ENCODE assay signal across 21 cellular contexts in the genomic region with DNA sequence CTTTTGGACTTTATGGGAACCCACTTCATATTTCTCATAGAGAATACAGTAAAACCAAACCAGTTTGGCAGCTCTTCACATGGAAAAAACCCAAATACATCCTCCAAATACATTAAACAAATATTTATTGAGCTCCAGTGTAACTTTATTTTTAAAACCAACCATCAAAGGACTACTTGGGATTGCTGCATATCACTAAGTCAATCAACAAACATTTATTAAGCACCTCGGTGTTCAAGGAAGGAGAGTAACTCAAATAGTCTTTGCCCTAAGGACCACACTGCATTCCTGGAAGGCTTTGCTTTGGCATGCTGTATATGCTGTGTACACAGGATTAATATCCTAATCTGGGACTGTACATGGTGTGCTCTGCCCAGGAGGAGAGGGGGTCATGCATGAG. TPM values are rescaled to one million over a fixed set of nuclear protein-coding genes. Genes with fewer than 3 reads are reported as not detected.
DNase-seq lines count a peak whose midpoint lies in the region; ATAC-seq and TF ChIP-seq lines count a peak whose summit lies in the region.
"Had no signal": no experiment of that assay in that cellular context is flagged by ENCODE, and none has a peak within 500 bp of the region (broad histone marks: within the 10 kb centered on the region; RNA-seq: fewer than 3 reads in every experiment).

No MANE protein-coding gene starts in this region.

- H3K9ac ChIP-seq in H9 (ENCODE audit: extremely low read depth, insufficient read length, low read length) (no peak overlapping the region), colonic mucosa (ENCODE audit: low read depth in 2 of 2, low read length in 2 of 2) (no peak overlapping the region)

- no peaks in the 10 kb centered on the region for H3K27me3 Mint-ChIP-seq in H9 (ENCODE audit: low read depth)
- no peaks in the 10 kb centered on the region for H3K27me3 Mint-ChIP-seq in brain
- H3K27me3 Mint-ChIP-seq: dendritic cell treated with granulocyte-macrophage colony-stimulating factor and Interleukin-4, amounts not matched to agents 40 ng/mL and 50 ng/mL, for 4 days; progenitor cell of endocrine pancreas; stimulated activated memory B cell treated with anti-CD40 and anti-IgM and Interleukin-4, amounts not matched to agents 10 μg/mL and 1 μg/mL and 100 μg/mL, for 72 hours; T-helper 17 cell had no signal

- peaks cover 10% of the 10 kb centered on the region for H3K79me1 ChIP-seq in H9 (ENCODE audit: insufficient read depth, low read depth, low read length, poor library complexity, severe bottlenecking)

- H4K91ac ChIP-seq in H9 (ENCODE audit: insufficient read length, low read depth, low read length) = no peak overlapping the region

- H2AFZ ChIP-seq in H9 (ENCODE audit: low read length) = no peak overlapping the region

- no peak overlapping the region for H2BK5ac ChIP-seq in H9 (ENCODE audit: insufficient read length, low read length)

- H3K27ac ChIP-seq in cardiac muscle cell = peak overlapping the region; percentile 65
- no peak overlapping the region for H3K27ac ChIP-seq in H9 (ENCODE audit: insufficient read length, low read depth, low read length)
- H3K27ac ChIP-seq in psoas muscle = peak overlapping the region; percentile 99
- no peak overlapping the region for H3K27ac ChIP-seq in colonic mucosa
- H3K27ac ChIP-seq: suprapubic skin had no signal

- H4K5ac ChIP-seq in H9 (ENCODE audit: insufficient read length, low read depth, low read length) = no peak overlapping the region

- peaks cover 5% of the 10 kb centered on the region for H4K20me1 ChIP-seq in H9 (ENCODE audit: control insufficient read depth, insufficient read depth, insufficient read length)

- no peaks in the 10 kb centered on the region for H3K27me3 ChIP-seq in cardiac muscle cell
- no peaks in the 10 kb centered on the region for H3K27me3 ChIP-seq in H9 (ENCODE audit: insufficient read depth, low read length)
- no peaks in the 10 kb centered on the region for H3K27me3 ChIP-seq in psoas muscle (ENCODE audit: insufficient read depth in 3 of 3, low read length in 2 of 3)
- no peaks in the 10 kb centered on the region for H3K27me3 ChIP-seq in colonic mucosa
- H3K27me3 ChIP-seq: suprapubic skin had no signal

- no peak overlapping the region for H3K56ac ChIP-seq in H9 (ENCODE audit: insufficient read length, low read depth, low read length)

- no peak overlapping the region for H3K4ac ChIP-seq in H9 (ENCODE audit: low read depth, low read length)

- no peak overlapping the region for H2BK20ac ChIP-seq in H9 (ENCODE audit: low read depth, low read length, poor library complexity, severe bottlenecking)

- H3K9me3 ChIP-seq in cardiac muscle cell (ENCODE audit: low read depth) = no peaks in the 10 kb centered on the region
- no peaks in the 10 kb centered on the region for H3K9me3 ChIP-seq in H9 (ENCODE audit: control insufficient read depth, low read depth, low read length)
- H3K9me3 ChIP-seq in psoas muscle = no peaks in the 10 kb centered on the region
- no peaks in the 10 kb centered on the region for H3K9me3 ChIP-seq in colonic mucosa
- H3K9me3 ChIP-seq: suprapubic skin had no signal

- peaks cover 16% of the 10 kb centered on the region for H3K36me3 ChIP-seq in cardiac muscle cell
- peaks cover 9 to 33% of the 10 kb centered on the region in 2 donors for H3K36me3 ChIP-seq in psoas muscle (ENCODE audit: insufficient read depth in 1 of 2, low read depth in 1 of 2)
- peaks cover 6% of the 10 kb centered on the region for H3K36me3 ChIP-seq in colonic mucosa

- no peak overlapping the region for H2AK5ac ChIP-seq in H9 (ENCODE audit: insufficient read length, low read length)

- peak overlapping the region in 2 of 3 experiments; percentile 28 to 80; a peak in 2 of 7 replicates for H3K27ac Mint-ChIP-seq in H9
- peak overlapping the region in 3 of 5 experiments; percentile 28 to 72 (median 45) for H3K27ac Mint-ChIP-seq in brain
- H3K27ac Mint-ChIP-seq: dendritic cell treated with granulocyte-macrophage colony-stimulating factor and Interleukin-4, amounts not matched to agents 40 ng/mL and 50 ng/mL, for 4 days; progenitor cell of endocrine pancreas had no signal

- H4K8ac ChIP-seq in H9 (replicated peaks; ENCODE audit: insufficient read length, low read depth, low read length) = no peak overlapping the region

- H3K9me3 Mint-ChIP-seq in H9 (no peaks in the 10 kb centered on the region; a peak in 1 of 5 replicates), brain (no peaks in the 10 kb centered on the region)
- H3K9me3 Mint-ChIP-seq: CD8-positive, alpha-beta T cell; dendritic cell treated with granulocyte-macrophage colony-stimulating factor and Interleukin-4, amounts not matched to agents 40 ng/mL and 50 ng/mL, for 4 days; mesothelial cell of epicardium; nephron progenitor cell; stimulated activated memory B cell treated with anti-CD40 and anti-IgM and Interleukin-4, amounts not matched to agents 10 μg/mL and 1 μg/mL and 100 μg/mL, for 72 hours had no signal

- H3K4me1 ChIP-seq in cardiac muscle cell (ENCODE audit: low read depth) (peaks cover 45% of the 10 kb centered on the region), H9 (ENCODE audit: insufficient read depth, low read length) (peaks cover 6% of the 10 kb centered on the region; the same call in 1 of the 2 replicates), psoas muscle (peaks cover 81% of the 10 kb centered on the region), colonic mucosa (peaks cover 7% of the 10 kb centered on the region)

- no peak overlapping the region for H3K4me3 Mint-ChIP-seq in H9
- peak overlapping the region in 2 of 5 experiments; percentile 39 to 53 for H3K4me3 Mint-ChIP-seq in brain
- H3K4me3 Mint-ChIP-seq: CD8-positive, alpha-beta T cell; dendritic cell treated with granulocyte-macrophage colony-stimulating factor and Interleukin-4, amounts not matched to agents 40 ng/mL and 50 ng/mL, for 4 days; mesothelial cell of epicardium; nephron progenitor cell; stimulated activated memory B cell treated with anti-CD40 and anti-IgM and Interleukin-4, amounts not matched to agents 10 μg/mL and 1 μg/mL and 100 μg/mL, for 72 hours; T-helper 17 cell had no signal

- H3K23me2 ChIP-seq in H9 (ENCODE audit: insufficient read length, low read depth, low read length, poor library complexity, severe bottlenecking) = no peaks in the 10 kb centered on the region

- H3K18ac ChIP-seq in H9 (ENCODE audit: insufficient read length, low read depth, low read length) = no peak overlapping the region

- peaks cover 29% of the 10 kb centered on the region in 2 experiments for H3K4me1 Mint-ChIP-seq in H9
- peaks cover 59% of the 10 kb centered on the region for H3K4me1 Mint-ChIP-seq in brain

- no peak overlapping the region for H3K23ac ChIP-seq in H9 (ENCODE audit: insufficient read length, low read depth, low read length)

- peaks cover 14 to 29% (median 25%) of the 10 kb centered on the region in 3 experiments; a peak in 6 of 7 replicates for H3K36me3 Mint-ChIP-seq in H9 (ENCODE audit: insufficient read depth in 1 of 3, low read depth in 3 of 3)
- peaks cover 31% of the 10 kb centered on the region for H3K36me3 Mint-ChIP-seq in brain

- no CpG with 5 or more reads among the region's 1 CpG for WGBS in H9 (ENCODE audit: extremely low coverage, insufficient read length, low lambda C conversion rate)
- 24 to 29% (median 26%) methylated on average over 1 of the region's 1 CpG for WGBS in psoas muscle, 3 donors

- DNase-seq in cardiac muscle cell (ENCODE audit: low read depth in 1 of 2, low spot score in 1 of 2) (no peak), left cardiac atrium (no peak), H9 (no peak), psoas muscle (no peak), colonic mucosa (no peak), germinal center (ENCODE audit: low spot score) (no peak), anterior cingulate cortex (lab: John Stamatoyannopoulos, UW) (no peak)
- DNase-seq: activated CD4-positive, alpha-beta T cell treated with anti-CD3 and anti-CD28 coated beads for 48 hours; CD8-positive, alpha-beta T cell; DMS79; glutamatergic neuron; Kasumi-1; nephron progenitor cell; T-helper 17 cell had no signal

- ATAC-seq in left cardiac atrium (no peak), psoas muscle (no peak)
- ATAC-seq: CD8-positive, alpha-beta T cell; stimulated activated memory B cell treated with anti-CD40 and anti-IgM and Interleukin-4, amounts not matched to agents 10 μg/mL and 1 μg/mL and 100 μg/mL, for 72 hours; T-helper 17 cell had no signal

- H3K4me2 ChIP-seq in H9 (ENCODE audit: insufficient read depth, insufficient read length, low read length) = no peak overlapping the region
- H3K4me2 ChIP-seq: smooth muscle cell had no signal

- no peak overlapping the region for H3K4me3 ChIP-seq in cardiac muscle cell
- peak overlapping the region; percentile 43 for H3K4me3 ChIP-seq in psoas muscle
- no peak overlapping the region for H3K4me3 ChIP-seq in colonic mucosa
- H3K4me3 ChIP-seq: smooth muscle cell, suprapubic skin had no signal

- no peak overlapping the region for H2BK120ac ChIP-seq in H9 (ENCODE audit: low read depth, low read length, poor library complexity, severe bottlenecking)

- no peak for TF ChIP-seq CTCF in cardiac muscle cell (IDR thresholded peaks at IDR 0.05; ENCODE audit: low read depth, low read length)
- no peak for TF ChIP-seq CTCF in H9 (conservative IDR thresholded peaks at IDR 0.05)
- no peak for TF ChIP-seq CTCF in brain (conservative IDR thresholded peaks at IDR 0.05)
- TF ChIP-seq CTCF in psoas muscle (IDR thresholded peaks at IDR 0.05) = no peak
- TF ChIP-seq CTCF in colonic mucosa (IDR thresholded peaks at IDR 0.05) = no peak

- H3K14ac ChIP-seq in H9 (ENCODE audit: insufficient read depth, low read length) = no peak overlapping the region

- no peak overlapping the region for H2BK15ac ChIP-seq in H9 (ENCODE audit: low read depth, low read length)

- peaks cover 50% of the 10 kb centered on the region for H3K79me2 ChIP-seq in H9 (ENCODE audit: insufficient read depth, low read length)

- intact Hi-C loops in left cardiac atrium (cut with DNase I) (no loop called here), psoas muscle (cut with DNase I) (no loop called here), colonic mucosa (cut with DNase I) (no loop called here)

- no peak overlapping the region for H2BK12ac ChIP-seq in H9 (ENCODE audit: insufficient read length, low read depth, low read length)

- H3T11ph ChIP-seq in H9 (ENCODE audit: low read length) = no peak overlapping the region

RNA-seq across cellular contexts. Expression of a gene that starts 11.2 kb away (rescaled TPM):
- total RNA-seq in cardiac muscle cell (205 and 314 TPM in 2 replicates), left cardiac atrium (100 to 1,000 TPM; 275 to 362 TPM), H9 (2021) (206 and 208 TPM in 2 replicates), psoas muscle (100 to 1,000 TPM; 389 to 592 (median 473) TPM), colonic mucosa (100 to 1,000 TPM; 297 to 306 TPM)
- polyA plus RNA-seq in cardiac muscle cell (347 and 397 TPM in 2 replicates), brain (ENCODE audit: insufficient read depth, low read depth, low replicate concordance) (174 TPM), psoas muscle (100 to 1,000 TPM; 525 to 576 (median 529) TPM)

RNA-seq across cellular contexts. Expression of a gene that starts 25.1 kb away (rescaled TPM):
- total RNA-seq in cardiac muscle cell (58.5 and 64.5 TPM in 2 replicates), left cardiac atrium (10 to 100 TPM; 27.9 to 28.2 TPM), H9 (2021) (32.7 and 33.4 TPM in 2 replicates), psoas muscle (10 to 100 TPM; 12.7 to 16.0 (median 13.4) TPM), colonic mucosa (10 to 100 TPM; 21.1 to 31.9 TPM)
- polyA plus RNA-seq in cardiac muscle cell (87.8 and 88.6 TPM in 2 replicates), brain (ENCODE audit: insufficient read depth, low read depth, low replicate concordance) (28.7 TPM), psoas muscle (10 to 100 TPM; 13.2 to 29.8 (median 22.9) TPM)

Comparison
In these comparisons a context has a peak if more than half of its experiments do, and no peak if none do; other contexts are left out.
1. H3K27ac ChIP-seq: peak in cardiac muscle cell (single experiment) and psoas muscle (single experiment); none in H9 (single experiment) and colonic mucosa (single experiment).